ENCODE assay signal across 24 cellular contexts in the genomic region with DNA sequence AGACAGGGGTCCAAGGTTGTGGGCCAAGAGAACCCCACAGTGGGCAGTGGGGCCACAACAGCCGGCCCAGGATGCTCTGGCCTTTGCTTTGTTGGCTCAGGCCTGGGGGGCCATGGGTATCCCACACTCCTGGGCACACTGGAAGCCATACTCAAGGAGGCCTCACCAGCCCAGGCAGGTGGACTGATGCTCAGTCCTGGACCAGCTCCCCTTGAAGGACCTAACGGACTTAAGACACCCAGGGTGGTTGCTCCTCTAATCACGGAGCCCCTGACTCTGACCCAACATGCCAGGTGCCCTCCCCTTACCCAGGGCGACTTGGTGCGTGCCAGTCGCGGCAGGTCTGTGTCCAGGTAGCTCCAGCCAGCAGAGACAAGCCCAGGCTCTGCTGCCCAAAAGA. TPM values are rescaled to one million over a fixed set of nuclear protein-coding genes. Genes with fewer than 3 reads are reported as not detected.
DNase-seq lines count a peak whose midpoint lies in the region; ATAC-seq, FAIRE-seq and TF ChIP-seq lines count a peak whose summit lies in the region.
"Had no signal": no experiment of that assay in that cellular context is flagged by ENCODE, and none has a peak within 500 bp of the region (broad histone marks: within the 10 kb centered on the region; RNA-seq: fewer than 3 reads in every experiment).

No MANE protein-coding gene starts in this region.

- H3K4me3 ChIP-seq in right lobe of liver (no peak overlapping the region), HepG2 (replicated peaks in 1 of 3; ENCODE audit: insufficient read depth in 1 of 3, low read depth in 2 of 3, low read length in 3 of 3) (no peak overlapping the region), dorsolateral prefrontal cortex (no peak overlapping the region), sigmoid colon (no peak overlapping the region)
- H3K4me3 ChIP-seq: MG63 had no signal

- CTCF ChIA-PET in HepG2 (lab: Yijun Ruan, JAX; ENCODE audit: low intra/inter-chr PET ratio, low total read pairs): no interaction called here

- no peaks in the 10 kb centered on the region for H3K36me3 ChIP-seq in right lobe of liver
- no peaks in the 10 kb centered on the region for H3K36me3 ChIP-seq in HepG2 (replicated peaks in 1 of 2; ENCODE audit: control insufficient read depth in 1 of 2, insufficient read depth in 2 of 2, low read length in 2 of 2)
- H3K36me3 ChIP-seq in sigmoid colon: no peaks in the 10 kb centered on the region
- H3K36me3 ChIP-seq: MG63 had no signal

- DNase-seq in right lobe of liver (peak in 2 of 3 donors; percentile 33 to 34), HepG2 (ENCODE audit: low spot score) (no peak), dorsolateral prefrontal cortex (peak in 3 of 10 donors; percentile 26 to 32 (median 30)), sigmoid colon (peak; percentile 32), LoVo (ENCODE audit: low spot score) (no peak), NCI-H2171 (lab: John Stamatoyannopoulos, UW) (no peak)
- DNase-seq: GDM1, GOT3, Kasumi-1, MG63, NCI-H1048, NCI-H1417 treated with DMSO at 0.1 percent for 48 hours, NCI-H187, NCI-H446 treated with DMSO at 0.1 percent for 48 hours, NCI-H526 treated with DMSO at 0.1 percent for 48 hours, SHP77 had no signal

- WGBS in right lobe of liver (ENCODE audit: insufficient coverage, low coverage, low lambda C conversion rate, missing lambda C conversion rate): 30% methylated on average over 2 of the region's 7 CpGs
- 31% methylated on average over 4 of the region's 7 CpGs for WGBS in HepG2 (ENCODE audit: low lambda C conversion rate)
- WGBS in sigmoid colon, 2 donors: 84 to 88% methylated on average over 7 of the region's 7 CpGs

- no TSS peak for BruUV-seq in HepG2 (replicated peaks; lab: Mats Ljungman, UMichigan)

- no peak overlapping the region for H3K9ac ChIP-seq in HepG2 (ENCODE audit: insufficient read depth, low read depth, low read length)

- POLR2A ChIA-PET in HepG2 (lab: Yijun Ruan, JAX): no interaction called here

- in situ Hi-C loops in HepG2 (cut with HindIII; ENCODE audit: extremely low pct_ligation_motif_present, low pct_unique_long_range_greater_than_20kb): no loop called here

- no peak overlapping the region for H3K4me2 ChIP-seq in HepG2 (ENCODE audit: low read depth, low read length)

- TF ChIP-seq RAD21 in HepG2 (CRISPR knock-in tag; IDR thresholded peaks at IDR 0.05): no peak

- FAIRE-seq in HepG2 (lab: Jason Lieb, UNC): no peak
- FAIRE-seq: A204.1, GM18507, GM19239 had no signal

- H2AFZ ChIP-seq in HepG2 (ENCODE audit: low read length): no peak overlapping the region

- no peaks in the 10 kb centered on the region for H4K20me1 ChIP-seq in HepG2 (ENCODE audit: insufficient read depth, low read length)

- H3K79me2 ChIP-seq in HepG2 (ENCODE audit: insufficient read depth, low read length): no peaks in the 10 kb centered on the region

- TF ChIP-seq EP300 in HepG2 (IDR thresholded peaks at IDR 0.05; ENCODE audit: low read depth in 2 of 2, low read length in 2 of 2) (no peak), HepG2 (CRISPR knock-in tag; IDR thresholded peaks at IDR 0.05; ENCODE audit: borderline replicate concordance) (no peak), sigmoid colon (IDR thresholded peaks at IDR 0.05) (no peak)

- H3K4me1 ChIP-seq in right lobe of liver (peaks cover 0 to 19% (median 8%) of the 10 kb centered on the region in 4 donors), HepG2 (ENCODE audit: insufficient read depth, low read length) (peaks cover 14% of the 10 kb centered on the region), sigmoid colon (peaks cover 0 to 18% (median 15%) of the 10 kb centered on the region in 4 donors)

- ATAC-seq in right lobe of liver (no peak), HepG2 (no peak), GM18511 (IDR thresholded peaks at IDR 0.05; ENCODE audit: unreplicated experiment) (no peak)
- ATAC-seq: HCT116 had no signal

- TF ChIP-seq POLR2A in right lobe of liver (IDR thresholded peaks at IDR 0.05): no peak
- no peak for TF ChIP-seq POLR2A in HepG2 (IDR thresholded peaks at IDR 0.05; ENCODE audit: insufficient read depth in 1 of 2, low read depth in 2 of 2, low read length in 2 of 2)
- no peak for TF ChIP-seq POLR2A in sigmoid colon (IDR thresholded peaks at IDR 0.05)

- TF ChIP-seq CTCF in right lobe of liver (IDR thresholded peaks at IDR 0.05) (no peak), HepG2 (CRISPR knock-in tag; IDR thresholded peaks at IDR 0.05) (no peak), dorsolateral prefrontal cortex (IDR thresholded peaks at IDR 0.05 in 54 of 56, conservative IDR thresholded peaks at IDR 0.05 in 2 of 56; ENCODE audit: low read depth in 1 of 56, partially characterized antibody in 56 of 56) (no peak), sigmoid colon (IDR thresholded peaks at IDR 0.05) (no peak)

- H3K27ac ChIP-seq in right lobe of liver (no peak overlapping the region), HepG2 (ENCODE audit: extremely low read length, insufficient read depth, low read length) (no peak overlapping the region), dorsolateral prefrontal cortex (peak overlapping the region in 56 of 59 donors; percentile 5 to 97 (median 84)), sigmoid colon (no peak overlapping the region)
- H3K27ac ChIP-seq: C4-2B had no signal

- intact Hi-C loops in right lobe of liver (cut with DNase I) (no loop called here), HepG2 (cut with micrococcal nuclease; ENCODE audit: unreplicated experiment) (no loop called here), dorsolateral prefrontal cortex (cut with DNase I) (no loop called here), sigmoid colon (cut with DNase I) (loop anchor here (10.0 kb wide), 1 partner anchor 103 kb away; the partner anchor contains the start of gene MXD4)

- no peaks in the 10 kb centered on the region for H3K9me3 ChIP-seq in right lobe of liver
- no peaks in the 10 kb centered on the region for H3K9me3 ChIP-seq in HepG2 (ENCODE audit: low read length)
- H3K9me3 ChIP-seq in sigmoid colon: peaks cover 0 to 3% (median 0%) of the 10 kb centered on the region in 4 donors
- H3K9me3 ChIP-seq: MG63 had no signal

- no peaks in the 10 kb centered on the region for H3K27me3 ChIP-seq in right lobe of liver
- peaks cover 3 to 28% of the 10 kb centered on the region in 2 experiments; a peak in 4 of 5 replicates for H3K27me3 ChIP-seq in HepG2 (ENCODE audit: control insufficient read depth in 1 of 2, insufficient read depth in 2 of 2, low read length in 2 of 2)
- H3K27me3 ChIP-seq in dorsolateral prefrontal cortex: no peaks in the 10 kb centered on the region
- H3K27me3 ChIP-seq in sigmoid colon: no peaks in the 10 kb centered on the region
- H3K27me3 ChIP-seq: MG63 had no signal

RNA-seq across cellular contexts. Expression of gene ZFYVE28, which starts 50.8 kb away (rescaled TPM):
- total RNA-seq in right lobe of liver (1 to 10 TPM; 2.5 to 9.6 (median 4.8) TPM), HepG2 (2016; rRNA removed; fragmentation: Illumina TruSeq; extraction: Trizol) (0.22 and 0.24 TPM in 2 replicates), dorsolateral prefrontal cortex (10 to 100 TPM; 26.2 to 99.8 (median 65.5) TPM), sigmoid colon (10 to 100 TPM in 1 of 4 donors, 1 to 10 TPM in 3; 3.1 to 13.0 (median 3.9) TPM)
- not detected in 2 replicates for total RNA-seq in HepG2 (2016; cell fraction: cytosol; rRNA removed; fragmentation: Illumina TruSeq; extraction: Trizol; ENCODE audit: low read depth)
- 0.13 and 0.19 TPM in 2 replicates for total RNA-seq in HepG2 (2016; cell fraction: insoluble cytoplasmic fraction; rRNA removed; fragmentation: Illumina TruSeq; extraction: Trizol)
- 0.14 and 0.22 TPM in 2 replicates for total RNA-seq in HepG2 (2016; cell fraction: membrane; rRNA removed; fragmentation: Illumina TruSeq; extraction: Trizol)
- total RNA-seq in HepG2 (2016; cell fraction: nucleus; rRNA removed; fragmentation: Illumina TruSeq; extraction: Trizol): 0.25 TPM in 1 of 2 replicates, not detected in the other
- polyA plus RNA-seq in HepG2 (2011; rRNA removed) (0.12 and 0.30 TPM in 2 replicates), sigmoid colon (10 to 100 TPM; 15.0 to 24.1 (median 20.4) TPM)
- polyA plus RNA-seq in HepG2 (2011; cell fraction: cytosol; rRNA removed): 0.09 TPM in 2 replicates
- 0.69 and 1.4 TPM in 2 replicates for polyA plus RNA-seq in HepG2 (2011; cell fraction: nucleus; rRNA removed)
- polyA plus RNA-seq in HepG2 (2012): 0.04 and 0.31 TPM in 2 replicates
- polyA plus RNA-seq in HepG2 (2016; cell fraction: cytosol; fragmentation: Illumina TruSeq; extraction: Trizol; ENCODE audit: low read depth): 0.03 and 0.14 TPM in 2 replicates
- 0.22 and 0.24 TPM in 2 replicates for polyA plus RNA-seq in HepG2 (2016; cell fraction: insoluble cytoplasmic fraction; fragmentation: Illumina TruSeq; extraction: Trizol; ENCODE audit: low read depth)
- polyA plus RNA-seq in HepG2 (2016; cell fraction: membrane; fragmentation: Illumina TruSeq; extraction: Trizol; ENCODE audit: low read depth): not detected in 2 replicates
- polyA plus RNA-seq in HepG2 (2016; cell fraction: nucleus; fragmentation: Illumina TruSeq; extraction: Trizol; ENCODE audit: insufficient read depth, low read depth): 0.19 and 0.61 TPM in 2 replicates
- polyA minus RNA-seq in HepG2 (2011; rRNA and poly(A)+ RNA removed; ENCODE audit: low replicate concordance): 0.72 and 3.2 TPM in 2 replicates
- 0.26 TPM in 1 of 2 replicates, not detected in the other for polyA minus RNA-seq in HepG2 (2011; cell fraction: cytosol; rRNA and poly(A)+ RNA removed)
- polyA minus RNA-seq in HepG2 (2011; cell fraction: nucleus; rRNA and poly(A)+ RNA removed): 0.52 TPM in 1 of 2 replicates, not detected in the other

RNA-seq across cellular contexts. Expression of gene CFAP99, which starts 51.1 kb away (rescaled TPM):
- total RNA-seq in right lobe of liver (under 1 TPM in 5 of 6 experiments, not detected in 1; 0.25 to 0.86 (median 0.29) TPM), HepG2 (2016; rRNA removed; fragmentation: Illumina TruSeq; extraction: Trizol) (not detected in 2 replicates), dorsolateral prefrontal cortex (1 to 10 TPM in 90 of 120 experiments, under 1 TPM in 30; 0.28 to 3.7 (median 1.4) TPM), sigmoid colon (not detected)
- not detected in 2 replicates for total RNA-seq in HepG2 (2016; cell fraction: cytosol; rRNA removed; fragmentation: Illumina TruSeq; extraction: Trizol; ENCODE audit: low read depth)
- not detected in 2 replicates for total RNA-seq in HepG2 (2016; cell fraction: insoluble cytoplasmic fraction; rRNA removed; fragmentation: Illumina TruSeq; extraction: Trizol)
- not detected in 2 replicates for total RNA-seq in HepG2 (2016; cell fraction: membrane; rRNA removed; fragmentation: Illumina TruSeq; extraction: Trizol)
- not detected in 2 replicates for total RNA-seq in HepG2 (2016; cell fraction: nucleus; rRNA removed; fragmentation: Illumina TruSeq; extraction: Trizol)
- polyA plus RNA-seq in HepG2 (2011; rRNA removed) (0.07 TPM in 1 of 2 replicates, not detected in the other), sigmoid colon (under 1 TPM in 1 of 3 donors, not detected in 2; 0.58 TPM)
- polyA plus RNA-seq in HepG2 (2011; cell fraction: cytosol; rRNA removed): 0.07 TPM in 1 of 2 replicates, not detected in the other
- 0.29 TPM in 1 of 2 replicates, not detected in the other for polyA plus RNA-seq in HepG2 (2011; cell fraction: nucleus; rRNA removed)
- not detected in 2 replicates for polyA plus RNA-seq in HepG2 (2012)
- not detected in 2 replicates for polyA plus RNA-seq in HepG2 (2016; cell fraction: cytosol; fragmentation: Illumina TruSeq; extraction: Trizol; ENCODE audit: low read depth)
- polyA plus RNA-seq in HepG2 (2016; cell fraction: insoluble cytoplasmic fraction; fragmentation: Illumina TruSeq; extraction: Trizol; ENCODE audit: low read depth): not detected in 2 replicates
- polyA plus RNA-seq in HepG2 (2016; cell fraction: membrane; fragmentation: Illumina TruSeq; extraction: Trizol; ENCODE audit: low read depth): not detected in 2 replicates
- not detected in 2 replicates for polyA plus RNA-seq in HepG2 (2016; cell fraction: nucleus; fragmentation: Illumina TruSeq; extraction: Trizol; ENCODE audit: insufficient read depth, low read depth)
- not detected in 2 replicates for polyA minus RNA-seq in HepG2 (2011; rRNA and poly(A)+ RNA removed; ENCODE audit: low replicate concordance)
- polyA minus RNA-seq in HepG2 (2011; cell fraction: cytosol; rRNA and poly(A)+ RNA removed): not detected in 2 replicates
- not detected in 2 replicates for polyA minus RNA-seq in HepG2 (2011; cell fraction: nucleus; rRNA and poly(A)+ RNA removed)
- total RNA-seq: Daoy had no signal
- polyA plus RNA-seq: IgD-negative memory B cell had no signal

Comparison
In these comparisons a context has a peak if more than half of its experiments do, and no peak if none do; other contexts are left out.
1. DNase-seq: peak in right lobe of liver (2 of 3) and sigmoid colon (single experiment); none in HepG2 (single experiment), LoVo (single experiment) and NCI-H2171 (single experiment).
2. H3K27ac ChIP-seq: peak in dorsolateral prefrontal cortex (56 of 59); none in right lobe of liver (0 of 3), HepG2 (single experiment) and sigmoid colon (0 of 4).